In the genomic region with DNA sequence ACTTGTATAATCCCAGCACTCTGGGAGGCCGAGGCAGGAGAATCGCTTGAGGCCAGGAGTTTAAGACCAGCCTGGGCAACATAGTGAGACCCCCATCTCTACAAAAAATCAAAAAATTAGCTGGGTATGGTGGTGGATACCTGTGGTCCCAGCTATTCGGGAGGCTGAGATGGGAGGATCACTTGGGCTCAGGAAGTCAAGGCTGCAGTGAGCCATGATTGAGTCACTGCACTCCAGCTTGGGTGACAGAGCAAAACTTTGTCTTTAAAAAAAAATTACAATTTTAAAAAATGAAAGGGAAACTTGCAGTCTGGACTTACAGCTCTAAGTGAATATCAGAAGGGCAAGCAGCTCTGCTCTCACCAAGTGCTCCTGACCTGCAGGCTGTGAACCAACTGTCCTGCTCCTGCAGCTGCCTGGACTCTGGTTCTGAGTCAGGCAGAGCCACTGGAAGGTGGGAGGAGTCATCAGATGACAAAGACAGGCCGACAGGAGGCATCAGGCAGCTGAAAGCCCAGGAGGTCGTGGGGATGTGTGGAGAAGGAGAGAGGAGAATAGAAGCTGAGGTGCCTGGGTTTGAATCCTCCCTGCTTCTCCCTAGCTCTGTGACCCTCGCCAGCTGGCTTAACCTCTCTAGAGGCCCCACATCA, we compare ENCODE assay signal across 8 cellular contexts. TPM values are rescaled to one million over a fixed set of nuclear protein-coding genes. Genes with fewer than 3 reads are reported as not detected.
DNase-seq lines count a peak whose midpoint lies in the region; ATAC-seq and TF ChIP-seq lines count a peak whose summit lies in the region.

No MANE protein-coding gene starts in this region.

- H3K4me2 ChIP-seq in mesenchymal stem cell (ENCODE audit: low read length, poor library complexity, severe bottlenecking): no peak overlapping the region

- H3K9me3 Mint-ChIP-seq in activated T-cell treated with anti-CD3 and anti-CD28 coated beads, Interleukin-2, amount 50 U/mL, for 72 hours: no peaks in the 10 kb centered on the region
- no peaks in the 10 kb centered on the region for H3K9me3 Mint-ChIP-seq in osteocyte (ENCODE audit: unreplicated experiment)

- no peaks in the 10 kb centered on the region for H3K27me3 Mint-ChIP-seq in activated T-cell treated with anti-CD3 and anti-CD28 coated beads, Interleukin-2, amount 50 U/mL, for 72 hours (ENCODE audit: low read depth)
- peaks cover 12% of the 10 kb centered on the region for H3K27me3 Mint-ChIP-seq in osteocyte (ENCODE audit: unreplicated experiment)

- no peaks in the 10 kb centered on the region for H3K79me1 ChIP-seq in mesenchymal stem cell (replicated peaks; ENCODE audit: low read length, poor library complexity, severe bottlenecking)

- no peak overlapping the region for H2BK120ac ChIP-seq in mesenchymal stem cell (ENCODE audit: low read depth, low read length)

- TF ChIP-seq CTCF in osteocyte (IDR thresholded peaks at IDR 0.05): no peak

- H3K27me3 ChIP-seq in mesenchymal stem cell (ENCODE audit: control insufficient read depth in 1 of 2, insufficient read depth in 1 of 2, low read length in 2 of 2): peaks cover 5 to 18% of the 10 kb centered on the region in 2 experiments

- no peak overlapping the region for H3K23ac ChIP-seq in mesenchymal stem cell (ENCODE audit: low read length in 2 of 2)

- H3K4me3 ChIP-seq in mesenchymal stem cell (ENCODE audit: insufficient read depth in 1 of 2, low read depth in 1 of 2, low read length in 2 of 2): no peak overlapping the region

- no peak overlapping the region for H4K8ac ChIP-seq in mesenchymal stem cell (ENCODE audit: low read length)

- peaks cover 20 to 49% of the 10 kb centered on the region in 2 experiments for H3K36me3 ChIP-seq in mesenchymal stem cell (ENCODE audit: control insufficient read depth in 1 of 2, insufficient read depth in 2 of 2, low read depth in 1 of 2, low read length in 2 of 2)

- H4K91ac ChIP-seq in mesenchymal stem cell (ENCODE audit: low read length): no peak overlapping the region

- H3K9ac ChIP-seq in mesenchymal stem cell (ENCODE audit: low read length): peak overlapping the region; percentile 43

- no peak overlapping the region for H3K27ac ChIP-seq in mesenchymal stem cell (ENCODE audit: low read length, poor library complexity, severe bottlenecking)

- H2AFZ ChIP-seq in mesenchymal stem cell (ENCODE audit: low read depth, low read length): no peak overlapping the region

- no peak overlapping the region for H2BK5ac ChIP-seq in mesenchymal stem cell (ENCODE audit: low read depth, low read length, poor library complexity, severe bottlenecking)

- H2BK12ac ChIP-seq in mesenchymal stem cell (ENCODE audit: low read length in 2 of 2): no peak overlapping the region

- H3K36me3 Mint-ChIP-seq in activated T-cell treated with anti-CD3 and anti-CD28 coated beads, Interleukin-2, amount 50 U/mL, for 72 hours (ENCODE audit: insufficient read depth in 2 of 2): peaks cover 2 to 5% of the 10 kb centered on the region in 2 donors
- H3K36me3 Mint-ChIP-seq in osteocyte (ENCODE audit: unreplicated experiment): peaks cover 11% of the 10 kb centered on the region

- peak; percentile 80 for DNase-seq in AG20443 (ENCODE audit: low spot score)
- DNase-seq in activated T-cell treated with anti-CD3 and anti-CD28 coated beads, Interleukin-2, amount 50 U/mL, for 72 hours: peak in 1 of 2 donors; percentile 16
- peak; percentile 60 for DNase-seq in mesenchymal stem cell
- DNase-seq in stimulated activated naive CD4-positive, alpha-beta T cell treated with Interleukin-2 at 50 U/mL for 16 hours (lab: John Stamatoyannopoulos, UW): no peak
- no peak for DNase-seq in osteocyte (ENCODE audit: extremely low spot score, unreplicated experiment)

- H3K4me1 ChIP-seq in mesenchymal stem cell (ENCODE audit: control insufficient read depth, insufficient read depth, low read depth, low read length): peaks cover 2% of the 10 kb centered on the region

- ATAC-seq in GM18867 (IDR thresholded peaks at IDR 0.05; ENCODE audit: unreplicated experiment) (peak; percentile 54), HG03159 (IDR thresholded peaks at IDR 0.05; ENCODE audit: unreplicated experiment) (peak; percentile 50), GM19467 (IDR thresholded peaks at IDR 0.05; ENCODE audit: unreplicated experiment) (no peak)
- ATAC-seq in activated T-cell treated with anti-CD3 and anti-CD28 coated beads, Interleukin-2, amount 50 U/mL, for 72 hours (replicated peaks in 1 of 2): peak; percentile 51 to 64

- no peak overlapping the region for H3K18ac ChIP-seq in mesenchymal stem cell (ENCODE audit: low read depth in 1 of 2, low read length in 2 of 2)

- peak overlapping the region; percentile 88 for H3K27ac Mint-ChIP-seq in activated T-cell treated with anti-CD3 and anti-CD28 coated beads, Interleukin-2, amount 50 U/mL, for 72 hours
- no peak overlapping the region for H3K27ac Mint-ChIP-seq in osteocyte (ENCODE audit: unreplicated experiment)

- H3K4me1 Mint-ChIP-seq in activated T-cell treated with anti-CD3 and anti-CD28 coated beads, Interleukin-2, amount 50 U/mL, for 72 hours (ENCODE audit: low read depth): peaks cover 13% of the 10 kb centered on the region
- H3K4me1 Mint-ChIP-seq in osteocyte (ENCODE audit: unreplicated experiment): no peaks in the 10 kb centered on the region

- H2AK5ac ChIP-seq in mesenchymal stem cell (ENCODE audit: low read length, severe bottlenecking): no peak overlapping the region

- no peaks in the 10 kb centered on the region for H3K9me3 ChIP-seq in mesenchymal stem cell (ENCODE audit: control insufficient read depth, low read length)

- no peak overlapping the region for H2BK15ac ChIP-seq in mesenchymal stem cell (ENCODE audit: low read depth, poor library complexity, severe bottlenecking)

- WGBS in mesenchymal stem cell: 45% methylated on average over 4 of the region's 6 CpGs

- H3K4me3 Mint-ChIP-seq in activated T-cell treated with anti-CD3 and anti-CD28 coated beads, Interleukin-2, amount 50 U/mL, for 72 hours: peak overlapping the region in 1 of 2 donors; percentile 52
- H3K4me3 Mint-ChIP-seq in osteocyte (ENCODE audit: unreplicated experiment): no peak overlapping the region

- H3K14ac ChIP-seq in mesenchymal stem cell (ENCODE audit: low read length in 2 of 2): no peak overlapping the region

- no peak overlapping the region for H3K4ac ChIP-seq in mesenchymal stem cell (ENCODE audit: low read depth in 1 of 2, low read length in 2 of 2)

RNA-seq across cellular contexts. Expression of a gene that starts 9.6 kb away (rescaled TPM):
- total RNA-seq in activated T-cell treated with anti-CD3 and anti-CD28 coated beads, Interleukin-2, amount 50 U/mL, for 72 hours: not detected
- not detected for polyA plus RNA-seq in mesenchymal stem cell (2013, experiment 1 of 2)
- polyA plus RNA-seq in mesenchymal stem cell (2013, experiment 2 of 2): not detected
- not detected in 2 replicates for total RNA-seq in osteocyte

RNA-seq across cellular contexts. Expression of a gene that starts 16.4 kb away (rescaled TPM):
- total RNA-seq in activated T-cell treated with anti-CD3 and anti-CD28 coated beads, Interleukin-2, amount 50 U/mL, for 72 hours: 100 to 1,000 TPM; 106 to 107 TPM
- polyA plus RNA-seq in mesenchymal stem cell (2013, experiment 1 of 2): 52.8 TPM
- polyA plus RNA-seq in mesenchymal stem cell (2013, experiment 2 of 2): 54.7 TPM
- 47.3 and 54.5 TPM in 2 replicates for total RNA-seq in osteocyte

RNA-seq across cellular contexts. Expression of a gene that starts 20.5 kb away (rescaled TPM):
- 100 to 1,000 TPM; 144 to 180 TPM for total RNA-seq in activated T-cell treated with anti-CD3 and anti-CD28 coated beads, Interleukin-2, amount 50 U/mL, for 72 hours
- 121 TPM for polyA plus RNA-seq in mesenchymal stem cell (2013, experiment 1 of 2)
- polyA plus RNA-seq in mesenchymal stem cell (2013, experiment 2 of 2): 124 TPM
- 58.9 and 62.5 TPM in 2 replicates for total RNA-seq in osteocyte

RNA-seq across cellular contexts. Expression of a gene that starts 31.5 kb away (rescaled TPM):
- total RNA-seq in activated T-cell treated with anti-CD3 and anti-CD28 coated beads, Interleukin-2, amount 50 U/mL, for 72 hours: 10 to 100 TPM; 43.6 to 53.9 TPM
- 3.9 TPM for polyA plus RNA-seq in mesenchymal stem cell (2013, experiment 1 of 2)
- 3.8 TPM for polyA plus RNA-seq in mesenchymal stem cell (2013, experiment 2 of 2)
- 14.3 and 16.2 TPM in 2 replicates for total RNA-seq in osteocyte

RNA-seq across cellular contexts. Expression of a gene that starts 50.5 kb away (rescaled TPM):
- total RNA-seq in activated T-cell treated with anti-CD3 and anti-CD28 coated beads, Interleukin-2, amount 50 U/mL, for 72 hours: not detected
- 68.6 TPM for polyA plus RNA-seq in mesenchymal stem cell (2013, experiment 1 of 2)
- 63.1 TPM for polyA plus RNA-seq in mesenchymal stem cell (2013, experiment 2 of 2)
- 19.9 and 21.9 TPM in 2 replicates for total RNA-seq in osteocyte

Comparison
In these comparisons a context has a peak if more than half of its experiments do, and no peak if none do; other contexts are left out.
1. DNase-seq: peak in AG20443 (single experiment) and mesenchymal stem cell (single experiment); none in stimulated activated naive CD4-positive, alpha-beta T cell treated with Interleukin-2 at 50 U/mL for 16 hours (single experiment) and osteocyte (single experiment).